Comparison of ENCODE assay signal across 8 cellular contexts in the genomic region with DNA sequence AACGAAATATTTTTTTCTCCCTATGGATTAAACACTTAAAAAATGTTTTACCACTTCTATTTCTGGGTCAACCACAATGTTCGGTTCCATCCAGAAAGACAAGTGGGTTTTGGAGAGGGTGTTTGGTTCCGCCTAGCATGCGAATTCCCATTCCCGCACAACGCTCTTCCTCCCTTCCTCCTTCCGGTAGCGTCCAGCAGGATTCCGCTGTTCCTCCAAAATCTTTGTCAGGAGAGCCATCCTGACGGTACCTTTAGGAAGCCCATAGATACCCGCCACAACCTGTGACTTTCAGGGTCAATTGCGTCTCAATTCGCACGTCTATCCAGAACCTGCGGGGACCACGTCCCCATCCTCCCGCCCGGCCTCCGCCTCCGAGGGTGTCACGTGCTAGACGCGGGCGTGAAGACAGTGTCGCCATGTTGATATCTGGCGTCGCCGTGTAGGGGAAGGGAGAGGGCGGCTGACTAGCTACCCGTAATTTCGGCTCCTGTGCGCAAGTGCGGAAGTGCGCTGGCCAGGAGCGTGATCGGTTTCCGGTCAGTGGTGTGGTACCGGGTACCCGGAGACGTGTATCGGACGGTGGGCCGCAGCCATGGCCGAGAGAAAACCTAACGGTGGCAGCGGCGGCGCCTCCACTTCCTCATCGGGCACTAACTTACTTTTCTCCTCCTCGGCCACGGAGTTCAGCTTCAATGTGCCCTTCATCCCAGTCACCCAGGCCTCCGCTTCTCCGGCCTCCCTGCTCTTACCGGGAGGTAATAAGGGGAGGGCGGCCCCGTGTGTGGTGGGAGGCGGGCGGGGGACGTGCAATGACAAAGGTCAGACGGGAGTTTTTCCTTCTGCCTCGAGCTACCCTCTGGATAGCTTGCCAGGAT. TPM values are rescaled to one million over a fixed set of nuclear protein-coding genes. Genes with fewer than 3 reads are reported as not detected.
DNase-seq lines count a peak whose midpoint lies in the region; ATAC-seq lines count a peak whose summit lies in the region.

A gene (plus strand): TSS at position 543 of the 878 bp plus-strand sequence. CDS start 53 bp downstream, at position 596.

- H3K4me3 ChIP-seq in GM08714 (ENCODE audit: low read length), result peak within 1 kb of the TSS; percentile 83

- DNase-seq in NCI-H1092 treated with DMSO at 0.1 percent for 48 hours (lab: John Stamatoyannopoulos, UW) (peak; percentile 89), SKM-1 (lab: John Stamatoyannopoulos, UW; ENCODE audit: unreplicated experiment) (peak; percentile 83), globus pallidus (ENCODE audit: low spot score) (peak; percentile 97), occipital lobe (lab: John Stamatoyannopoulos, UW) (peak; percentile 97)
- DNase-seq in activated naive CD4-positive, alpha-beta T cell treated with anti-CD3 and anti-CD28 coated beads, Interleukin-2, amount 50 U/mL, for 72 hours (ENCODE audit: low spot score in 2 of 2), result peak; percentile 91 to 96

- peak within 1 kb of the TSS; percentile 90 to 98 for H3K27ac Mint-ChIP-seq in activated naive CD4-positive, alpha-beta T cell treated with anti-CD3 and anti-CD28 coated beads, Interleukin-2, amount 50 U/mL, for 72 hours

- peak within 1 kb of the TSS; percentile 82 for H3K27ac ChIP-seq in temporal lobe (ENCODE audit: low read depth, low read length)

- peaks cover 0 to 8% of the 10 kb centered on the region in 2 donors for H3K9me3 Mint-ChIP-seq in activated naive CD4-positive, alpha-beta T cell treated with anti-CD3 and anti-CD28 coated beads, Interleukin-2, amount 50 U/mL, for 72 hours

- H3K36me3 Mint-ChIP-seq in activated naive CD4-positive, alpha-beta T cell treated with anti-CD3 and anti-CD28 coated beads, Interleukin-2, amount 50 U/mL, for 72 hours, result peaks cover 15 to 27% of the 10 kb centered on the region in 2 donors

- peak; percentile 99 for ATAC-seq in HG02610 (IDR thresholded peaks at IDR 0.05; ENCODE audit: unreplicated experiment)
- ATAC-seq in activated naive CD4-positive, alpha-beta T cell treated with anti-CD3 and anti-CD28 coated beads, Interleukin-2, amount 50 U/mL, for 72 hours, result peak; percentile 99 to 100

RNA-seq across cellular contexts. Expression of the gene that starts here (rescaled TPM):
- 10 to 100 TPM; 59.5 to 71.0 TPM for total RNA-seq in activated naive CD4-positive, alpha-beta T cell treated with anti-CD3 and anti-CD28 coated beads, Interleukin-2, amount 50 U/mL, for 72 hours
- total RNA-seq in occipital lobe, result 19.8 TPM
- 16.7 TPM for total RNA-seq in temporal lobe

Comparison
In these comparisons a context has a peak if more than half of its experiments do, and no peak if none do; other contexts are left out.
1. Peak in every context shown above with its lines: DNase-seq, ATAC-seq, H3K4me3 ChIP-seq and H3K27ac ChIP-seq.